8 cellular contexts compared by ENCODE assay signal in the genomic region with DNA sequence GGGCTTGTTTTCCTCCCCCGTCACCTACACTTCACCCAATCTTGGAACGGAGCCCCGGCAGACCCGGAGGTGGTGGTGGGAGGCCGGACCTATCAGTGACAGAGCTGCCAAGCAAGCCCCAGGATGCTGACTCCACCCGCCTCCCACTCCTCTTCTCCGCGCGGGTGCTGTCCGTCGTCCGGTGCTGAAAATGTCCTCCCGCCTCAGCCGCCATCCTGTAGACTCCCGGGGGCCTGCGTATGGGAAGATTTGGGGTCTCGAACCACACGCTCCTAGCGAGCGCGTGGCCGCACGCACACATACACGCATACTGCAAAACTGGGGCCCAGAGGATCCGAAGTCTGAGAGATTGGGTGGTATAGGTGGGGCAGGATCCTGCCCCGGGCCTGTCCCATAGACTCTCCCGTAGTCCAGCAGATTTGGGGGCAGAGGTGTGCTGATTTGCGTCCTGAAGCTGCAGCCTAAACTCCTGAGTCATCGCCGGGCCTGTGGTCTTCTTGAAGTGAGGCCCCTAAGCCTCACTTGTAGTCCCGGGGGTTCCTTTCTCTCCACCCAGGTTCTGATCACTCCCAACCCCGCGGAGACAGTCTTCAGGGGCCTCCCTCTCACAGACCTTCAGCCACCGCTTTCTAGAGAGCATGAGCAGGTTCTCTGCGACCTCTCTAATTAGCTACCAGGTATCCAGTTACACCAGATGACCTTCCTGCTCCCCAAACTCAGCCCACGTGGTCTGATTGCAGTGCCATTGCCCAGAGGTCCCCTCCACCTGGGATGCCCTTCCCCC. TPM values are rescaled to one million over a fixed set of nuclear protein-coding genes. Genes with fewer than 3 reads are reported as not detected.
DNase-seq lines count a peak whose midpoint lies in the region; ATAC-seq and TF ChIP-seq lines count a peak whose summit lies in the region.

No MANE protein-coding gene starts in this region.

- DNase-seq in CD8-positive, alpha-beta T cell = peak in 5 of 7 experiments; percentile 57 to 81 (median 68)
- DNase-seq in HUDEP-2 (lab: John Stamatoyannopoulos, UW; ENCODE audit: unreplicated experiment in 76 of 76) (peak in 59 of 76 experiments; percentile 33 to 86 (median 66)), dedifferentiated amniotic fluid mesenchymal stem cell (ENCODE audit: extremely low spot score) (peak; percentile 70), lung microvascular endothelial cell (ENCODE audit: low read depth in 2 of 2) (peak; percentile 77 to 80), RKO (ENCODE audit: low spot score) (no peak)
- DNase-seq in stimulated activated CD8-positive, alpha-beta memory T cell treated with anti-CD3 and anti-CD28 coated beads, Interleukin-15, amount 100 ng/mL, for 1 hour (ENCODE audit: low read depth) = peak; percentile 42

- H3K36me3 ChIP-seq in CD8-positive, alpha-beta T cell (ENCODE audit: insufficient read depth, low read length) = no peaks in the 10 kb centered on the region

- H3K36me3 Mint-ChIP-seq in CD8-positive, alpha-beta T cell = no peaks in the 10 kb centered on the region

- peak overlapping the region; percentile 67 for H3K4me3 ChIP-seq in CD8-positive, alpha-beta T cell (ENCODE audit: low read depth, low read length)

- peak overlapping the region; percentile 85 for H3K27ac Mint-ChIP-seq in CD8-positive, alpha-beta T cell

- H3K9me3 Mint-ChIP-seq in CD8-positive, alpha-beta T cell = no peaks in the 10 kb centered on the region

- peak; percentile 51 for ATAC-seq in CD8-positive, alpha-beta T cell
- peak; percentile 30 for ATAC-seq in GM19467 (IDR thresholded peaks at IDR 0.05; ENCODE audit: unreplicated experiment)

- peaks cover 16% of the 10 kb centered on the region for H3K27me3 ChIP-seq in CD8-positive, alpha-beta T cell (ENCODE audit: insufficient read depth, low read length)

- H3K27ac ChIP-seq in CD8-positive, alpha-beta T cell (ENCODE audit: low read depth, low read length) = peak overlapping the region; percentile 52
- H3K27ac ChIP-seq in VCaP = peak overlapping the region; percentile 98

- no peak for TF ChIP-seq CTCF in CD8-positive, alpha-beta T cell (IDR thresholded peaks at IDR 0.05)
- no peak for TF ChIP-seq CTCF in VCaP (conservative IDR thresholded peaks at IDR 0.05)

- peaks cover 13% of the 10 kb centered on the region for H3K27me3 Mint-ChIP-seq in CD8-positive, alpha-beta T cell (ENCODE audit: low read depth)

- no peaks in the 10 kb centered on the region for H3K9me3 ChIP-seq in CD8-positive, alpha-beta T cell (ENCODE audit: low read length)

- intact Hi-C loops in CD8-positive, alpha-beta T cell (cut with DNase I, micrococcal nuclease) = loop anchor here (1.0 to 10.0 kb wide), 7 partner anchors 21 to 237 kb away; a partner anchor contains a TSS

- POLR2A ChIA-PET in CD8-positive, alpha-beta T cell (lab: Charles Lee) = interaction anchor here (0.7 to 4.0 kb wide), 8 partner anchors 9 to 132 kb away, joined by 3 to 22 read pairs (median 6); a partner anchor contains a TSS

- peaks cover 27% of the 10 kb centered on the region for H3K4me1 ChIP-seq in CD8-positive, alpha-beta T cell (ENCODE audit: insufficient read depth, low read length)

- peak overlapping the region; percentile 82 for H3K4me3 Mint-ChIP-seq in CD8-positive, alpha-beta T cell

- H3K4me1 Mint-ChIP-seq in CD8-positive, alpha-beta T cell (ENCODE audit: low read depth) = peaks cover 42% of the 10 kb centered on the region

- CTCF ChIA-PET in CD8-positive, alpha-beta T cell (lab: Charles Lee) = interaction anchor here (1.0 to 6.0 kb wide), 7 partner anchors 9 to 222 kb away, joined by 3 to 34 read pairs (median 7); no protein-coding TSS in a partner anchor

RNA-seq across cellular contexts. Expression of a gene that starts 0.8 kb away (rescaled TPM):
- 10 to 100 TPM; 16.8 to 17.1 TPM for total RNA-seq in CD8-positive, alpha-beta T cell
- total RNA-seq in lung microvascular endothelial cell = 95.9 and 136 TPM in 2 replicates

RNA-seq across cellular contexts. Expression of a gene that starts 2.0 kb away (rescaled TPM):
- total RNA-seq in CD8-positive, alpha-beta T cell = under 1 TPM; 0.19 to 0.31 TPM
- under 0.01 TPM in 1 of 2 replicates, not detected in the other for total RNA-seq in lung microvascular endothelial cell

RNA-seq across cellular contexts. Expression of a gene that starts 11.8 kb away (rescaled TPM):
- 1 to 10 TPM; 4.9 to 5.7 TPM for total RNA-seq in CD8-positive, alpha-beta T cell
- under 0.01 TPM in 1 of 2 replicates, not detected in the other for total RNA-seq in lung microvascular endothelial cell

RNA-seq across cellular contexts. Expression of a gene that starts 21.3 kb away (rescaled TPM):
- total RNA-seq in CD8-positive, alpha-beta T cell = 10 to 100 TPM; 34.4 to 36.3 TPM
- total RNA-seq in lung microvascular endothelial cell = 64.1 and 70.8 TPM in 2 replicates

RNA-seq across cellular contexts. Expression of a gene that starts 27.1 kb away (rescaled TPM):
- 10 to 100 TPM; 39.3 to 41.1 TPM for total RNA-seq in CD8-positive, alpha-beta T cell
- under 0.01 TPM in 2 replicates for total RNA-seq in lung microvascular endothelial cell
